ENCODE assay signal across 30 cellular contexts in genomic region chr4:144463896-144464295, GRCh38.
"Had no signal": no experiment of that assay in that cellular context is flagged by ENCODE, and none has a peak within 500 bp of the region (broad histone marks: within the 10 kb centered on the region; RNA-seq: fewer than 3 reads in every experiment).

No MANE protein-coding gene starts in this region.

- H3K27me3 Mint-ChIP-seq: stimulated activated memory B cell treated with anti-CD40 and anti-IgM and Interleukin-4, amounts not matched to agents 10 μg/mL and 1 μg/mL and 100 μg/mL, for 72 hours had no signal

- H3K9me3 Mint-ChIP-seq: nephron; neural progenitor cell; stimulated activated memory B cell treated with anti-CD40 and anti-IgM and Interleukin-4, amounts not matched to agents 10 μg/mL and 1 μg/mL and 100 μg/mL, for 72 hours had no signal

- H3K4me1 Mint-ChIP-seq: immature natural killer cell; mesothelial cell of epicardium; naive thymus-derived CD4-positive, alpha-beta T cell; neural progenitor cell; stimulated activated memory B cell treated with anti-CD40 and anti-IgM and Interleukin-4, amounts not matched to agents 10 μg/mL and 1 μg/mL and 100 μg/mL, for 72 hours had no signal

- DNase-seq: colonic mucosa; dermis blood vessel endothelial cell; effector memory CD4-positive, alpha-beta T cell; foreskin keratinocyte; glutamatergic neuron; hypothalamus; immature natural killer cell; mesenchymal stem cell; mucosa of descending colon; naive thymus-derived CD4-positive, alpha-beta T cell; nucleus accumbens; spleen; stimulated activated CD4-positive, alpha-beta T cell treated with anti-CD3 and anti-CD28 coated beads, Interleukin-4, amount 100 ng/mL, for 4 hours; stimulated activated naive CD8-positive, alpha-beta T cell treated with anti-CD3 and anti-CD28 coated beads, Interleukin-15, Interleukin-2, amounts not matched to agents 100 U/mL and 50 U/mL, for 24 hours; substantia nigra; testis; upper lobe of left lung had no signal

- H2AFZ ChIP-seq: neural progenitor cell had no signal

- H3K36me3 Mint-ChIP-seq: immature natural killer cell; mesothelial cell of epicardium; naive thymus-derived CD4-positive, alpha-beta T cell; neural progenitor cell; stimulated activated memory B cell treated with anti-CD40 and anti-IgM and Interleukin-4, amounts not matched to agents 10 μg/mL and 1 μg/mL and 100 μg/mL, for 72 hours had no signal

- H3K4me3 Mint-ChIP-seq: immature natural killer cell; mesothelial cell of epicardium; nephron; neural progenitor cell; stimulated activated memory B cell treated with anti-CD40 and anti-IgM and Interleukin-4, amounts not matched to agents 10 μg/mL and 1 μg/mL and 100 μg/mL, for 72 hours had no signal

- H3K4me2 ChIP-seq: neural progenitor cell had no signal

- ATAC-seq: foreskin keratinocyte; left lung; mucosa of descending colon; naive thymus-derived CD4-positive, alpha-beta T cell; stimulated activated memory B cell treated with anti-CD40 and anti-IgM and Interleukin-4, amounts not matched to agents 10 μg/mL and 1 μg/mL and 100 μg/mL, for 72 hours; stimulated activated naive CD8-positive, alpha-beta T cell treated with anti-CD3 and anti-CD28 coated beads, Interleukin-15, Interleukin-2, amounts not matched to agents 100 U/mL and 50 U/mL, for 24 hours had no signal

- H3K36me3 ChIP-seq: colonic mucosa, esophagus muscularis mucosa, left lung, neural progenitor cell, prostate gland, right atrium auricular region, spleen, tibial nerve, upper lobe of left lung had no signal

- FAIRE-seq: endothelial cell of umbilical vein, keratinocyte, urothelium cell line had no signal

- H3K9ac ChIP-seq: neural progenitor cell had no signal

- H3K9me3 ChIP-seq: colonic mucosa, esophagus muscularis mucosa, left lung, mucosa of descending colon, prostate gland, right atrium auricular region, spleen, testis, tibial nerve, upper lobe of left lung had no signal

- H3K27ac ChIP-seq: colonic mucosa, esophagus muscularis mucosa, foreskin keratinocyte, left lung, neural progenitor cell, prostate gland, right atrium auricular region, skin epidermis, spleen, testis, tibial nerve, upper lobe of left lung had no signal

- H3K4me3 ChIP-seq: colonic mucosa, esophagus muscularis mucosa, left lung, mucosa of descending colon, neural progenitor cell, prostate gland, right atrium auricular region, skin epidermis, spleen, testis, tibial nerve, upper lobe of left lung had no signal

- H3K27me3 ChIP-seq: colonic mucosa, esophagus muscularis mucosa, foreskin keratinocyte, left lung, neural progenitor cell, right atrium auricular region, testis, tibial nerve, upper lobe of left lung had no signal

- H3K4me1 ChIP-seq: colonic mucosa, esophagus muscularis mucosa, foreskin keratinocyte, left lung, prostate gland, right atrium auricular region, spleen, testis, tibial nerve, upper lobe of left lung had no signal

- H3K27ac Mint-ChIP-seq: immature natural killer cell; mesothelial cell of epicardium; naive thymus-derived CD4-positive, alpha-beta T cell; nephron; neural progenitor cell; stimulated activated memory B cell treated with anti-CD40 and anti-IgM and Interleukin-4, amounts not matched to agents 10 μg/mL and 1 μg/mL and 100 μg/mL, for 72 hours had no signal
